In genomic region chrX:38166478-38167083, GRCh38 we compare ENCODE assay signal across 8 cellular contexts. TPM values are rescaled to one million over a fixed set of nuclear protein-coding genes. Genes with fewer than 3 reads are reported as not detected.
DNase-seq lines count a peak whose midpoint lies in the region; ATAC-seq, FAIRE-seq and TF ChIP-seq lines count a peak whose summit lies in the region.

No MANE protein-coding gene starts in this region.

- ATAC-seq in A549, result no peak

- CTCF ChIA-PET in A549 (lab: Yijun Ruan, JAX), result interaction anchor here (0.7 to 3.3 kb wide), 22 partner anchors 8 to 463 kb away, joined by 3 to 36 read pairs (median 4); partner anchors contain the start of gene RPGR
- CTCF ChIA-PET in activated CD4-positive, alpha-beta memory T cell treated with anti-CD3 and anti-CD28 coated beads, Interleukin-2, amount 10 ng/mL, durations not matched to agents 7 days and 5 days (lab: Charles Lee), result interaction anchor here (1.0 to 3.6 kb wide), 7 partner anchors 26 to 421 kb away, joined by 3 to 20 read pairs (median 4); partner anchors contain the start of gene RPGR

- WGBS in A549 (ENCODE audit: missing lambda C conversion rate), result 39% methylated on average over 2 of the region's 2 CpGs

- peak; percentile 56 to 73 for TF ChIP-seq RAD21 in A549 (conservative IDR thresholded peaks at IDR 0.05 in 1 of 2, IDR thresholded peaks at IDR 0.05 in 1 of 2)

- POLR2A ChIA-PET in A549 (lab: Yijun Ruan, JAX), result no interaction called here
- POLR2A ChIA-PET in activated CD4-positive, alpha-beta memory T cell treated with anti-CD3 and anti-CD28 coated beads, Interleukin-2, amount 10 ng/mL, durations not matched to agents 7 days and 5 days (lab: Charles Lee), result no interaction called here

- DNase-seq in A549 (ENCODE audit: low read depth in 1 of 2, low spot score in 1 of 2) (peak; percentile 4 to 18), Daoy (ENCODE audit: low read depth) (peak; percentile 4), NCI-H460 (ENCODE audit: extremely low read depth, low read depth) (peak; percentile 30), dorsolateral prefrontal cortex (no peak), pons (ENCODE audit: low spot score) (peak; percentile 17), GM19238 (ENCODE audit: insufficient read length, low spot score) (no peak), DMS79 treated with DMSO at 0.1 percent for 48 hours (lab: John Stamatoyannopoulos, UW) (no peak)
- DNase-seq in activated CD4-positive, alpha-beta memory T cell treated with anti-CD3 and anti-CD28 coated beads, Interleukin-2, amount 10 ng/mL, durations not matched to agents 7 days and 5 days, result no peak

- H3K4me3 ChIP-seq in A549 (no peak overlapping the region), dorsolateral prefrontal cortex (no peak overlapping the region)

- peaks cover 0 to 57% (median 19%) of the 10 kb centered on the region in 45 donors for H3K27me3 ChIP-seq in dorsolateral prefrontal cortex

- intact Hi-C loops in dorsolateral prefrontal cortex (cut with DNase I), result loop anchor here in 1 of 2 donors (10.0 kb wide), 1 partner anchor 242 kb away; no protein-coding TSS in a partner anchor

- no peaks in the 10 kb centered on the region for H3K36me3 Mint-ChIP-seq in activated CD4-positive, alpha-beta memory T cell treated with anti-CD3 and anti-CD28 coated beads, Interleukin-2, amount 10 ng/mL, durations not matched to agents 7 days and 5 days (ENCODE audit: low read depth)

- H3K27ac ChIP-seq in A549 (no peak overlapping the region), dorsolateral prefrontal cortex (no peak overlapping the region)

- no peak overlapping the region for H3K27ac Mint-ChIP-seq in activated CD4-positive, alpha-beta memory T cell treated with anti-CD3 and anti-CD28 coated beads, Interleukin-2, amount 10 ng/mL, durations not matched to agents 7 days and 5 days

- no peaks in the 10 kb centered on the region for H3K9me3 ChIP-seq in A549

- no peaks in the 10 kb centered on the region for H3K4me1 ChIP-seq in A549

- TF ChIP-seq CTCF in A549 (IDR thresholded peaks at IDR 0.05), result peak; percentile 67
- peak; percentile 45 to 82 (median 70) for TF ChIP-seq CTCF in dorsolateral prefrontal cortex (IDR thresholded peaks at IDR 0.05 in 54 of 56, conservative IDR thresholded peaks at IDR 0.05 in 2 of 56; ENCODE audit: low read depth in 1 of 56, partially characterized antibody in 56 of 56)

- H3K4me1 Mint-ChIP-seq in activated CD4-positive, alpha-beta memory T cell treated with anti-CD3 and anti-CD28 coated beads, Interleukin-2, amount 10 ng/mL, durations not matched to agents 7 days and 5 days, result no peaks in the 10 kb centered on the region

- no peak for TF ChIP-seq POLR2A in A549 (IDR thresholded peaks at IDR 0.05; ENCODE audit: low read length)

- H3K27me3 Mint-ChIP-seq in activated CD4-positive, alpha-beta memory T cell treated with anti-CD3 and anti-CD28 coated beads, Interleukin-2, amount 10 ng/mL, durations not matched to agents 7 days and 5 days, result no peaks in the 10 kb centered on the region

- FAIRE-seq in A549 (lab: Jason Lieb, UNC), result peak; percentile 78

- H3K4me3 Mint-ChIP-seq in activated CD4-positive, alpha-beta memory T cell treated with anti-CD3 and anti-CD28 coated beads, Interleukin-2, amount 10 ng/mL, durations not matched to agents 7 days and 5 days, result no peak overlapping the region

- H3K4me2 ChIP-seq in A549, result no peak overlapping the region

- H3K9me3 Mint-ChIP-seq in activated CD4-positive, alpha-beta memory T cell treated with anti-CD3 and anti-CD28 coated beads, Interleukin-2, amount 10 ng/mL, durations not matched to agents 7 days and 5 days, result no peaks in the 10 kb centered on the region

- no peak for TF ChIP-seq EP300 in A549 (IDR thresholded peaks at IDR 0.05)

TF ChIP-seq in A549, 52 proteins besides CTCF, POLR2A, EP300 and RAD21:
- TF ChIP-seq HES2 (IDR thresholded peaks at IDR 0.05), result no peak
- TF ChIP-seq SMC3 (IDR thresholded peaks at IDR 0.05), result peak; percentile 79

RNA-seq across cellular contexts. Expression of gene SRPX, which starts 54.1 kb away (rescaled TPM):
- polyA plus RNA-seq in A549 (2011; rRNA removed) (1.8 and 1.9 TPM in 2 replicates), A549 (2017; fragmentation: RNase III; extraction: RNeasy Plus Mini Kit Qiagen cat#74134 plus additional on column Dnase treatment) (2.7 to 4.4 TPM (median 3.8 TPM) in 3 replicates)
- polyA plus RNA-seq in A549 (2012; cell fraction: cytosol; rRNA removed), result 1.3 and 1.6 TPM in 2 replicates
- polyA plus RNA-seq in A549 (2012; cell fraction: nucleus; rRNA removed), result 2.2 and 4.0 TPM in 2 replicates
- polyA minus RNA-seq in A549 (2011; rRNA and poly(A)+ RNA removed), result 1.1 and 1.3 TPM in 2 replicates
- 18.2 and 28.0 TPM in 2 replicates for total RNA-seq in Daoy (2014; rRNA removed; shearing (Covaris generic))
- total RNA-seq in NCI-H460 (2014; rRNA removed; shearing (Covaris generic)), result 78.0 and 85.8 TPM in 2 replicates
- polyA plus RNA-seq in NCI-H460 (2014; cell fraction: nucleus; rRNA removed), result 97.2 and 115 TPM in 2 replicates
- 10 to 100 TPM in 14 of 120 experiments, 1 to 10 TPM in 106; 1.3 to 17.1 (median 5.5) TPM for total RNA-seq in dorsolateral prefrontal cortex
- total RNA-seq in activated CD4-positive, alpha-beta memory T cell treated with anti-CD3 and anti-CD28 coated beads, Interleukin-2, amount 10 ng/mL, durations not matched to agents 7 days and 5 days, result under 1 TPM; 0.25 to 0.63 TPM

Comparison
In these comparisons a context has a peak if more than half of its experiments do, and no peak if none do; other contexts are left out.
1. DNase-seq: peak in A549 (2 of 2), Daoy (single experiment), NCI-H460 (single experiment) and pons (single experiment); none in dorsolateral prefrontal cortex (0 of 10), GM19238 (single experiment), DMS79 treated with DMSO at 0.1 percent for 48 hours (single experiment) and activated CD4-positive, alpha-beta memory T cell treated with anti-CD3 and anti-CD28 coated beads, Interleukin-2, amount 10 ng/mL, durations not matched to agents 7 days and 5 days (single experiment).